33 cellular contexts compared by ENCODE assay signal in genomic region chr19:27922970-27923369, GRCh38.
DNase-seq lines count a peak whose midpoint lies in the region; ATAC-seq and TF ChIP-seq lines count a peak whose summit lies in the region.
"Had no signal": no experiment of that assay in that cellular context is flagged by ENCODE, and none has a peak within 500 bp of the region (broad histone marks: within the 10 kb centered on the region; RNA-seq: fewer than 3 reads in every experiment).

No MANE protein-coding gene starts in this region.

- H3K4me1 Mint-ChIP-seq in GM23338 = no peaks in the 10 kb centered on the region
- H3K4me1 Mint-ChIP-seq in chondrocyte (ENCODE audit: low read depth) = no peaks in the 10 kb centered on the region
- H3K4me1 Mint-ChIP-seq: B cell; CD14-positive monocyte; CD4-positive, alpha-beta memory T cell; CD4-positive, CD25-positive, alpha-beta regulatory T cell; CD8-positive, alpha-beta memory T cell had no signal

- DNase-seq in NCI-H82 (lab: John Stamatoyannopoulos, UW) (peak; percentile 67), NCI-H82 treated with DMSO at 0.1 percent for 48 hours (lab: John Stamatoyannopoulos, UW; ENCODE audit: unreplicated experiment) (no peak), GM23338 (ENCODE audit: low spot score) (peak; percentile 10), chondrocyte (ENCODE audit: low spot score) (no peak), left colon (no peak)
- DNase-seq: 8988T; ACHN; AML-193; BE2C; C1 segment of cervical spinal cord; Caco-2; Calu3; CD4-positive, alpha-beta memory T cell; CD4-positive, alpha-beta T cell; CD4-positive, CD25-positive, alpha-beta regulatory T cell; CD8-positive, alpha-beta memory T cell; CD8-positive, alpha-beta T cell; COR-L47; DMS 273 treated with DMSO at 0.1 percent for 48 hours; DMS153; DMS53; DMS79; DMS79 treated with DMSO at 0.1 percent for 48 hours; DND-41; EL had no signal

- H3K4me3 ChIP-seq in GM23338 = no peak overlapping the region
- no peak overlapping the region for H3K4me3 ChIP-seq in HEK293 (ENCODE audit: low read depth, low read length)
- H3K4me3 ChIP-seq: A549; BLaER1; BLaER1 treated with 17β-estradiol and CSF1 and Interleukin-3, amounts not matched to agents 10 nM and 100 nM had no signal

- peaks cover 2% of the 10 kb centered on the region for H3K27me3 Mint-ChIP-seq in GM23338 (ENCODE audit: insufficient read depth, low read depth, poor library complexity)
- peaks cover 16% of the 10 kb centered on the region for H3K27me3 Mint-ChIP-seq in chondrocyte (ENCODE audit: low read depth)
- H3K27me3 Mint-ChIP-seq: B cell; CD4-positive, alpha-beta memory T cell; CD4-positive, alpha-beta T cell; CD4-positive, CD25-positive, alpha-beta regulatory T cell had no signal

- no peaks in the 10 kb centered on the region; the same call in 1 of the 2 replicates for H3K36me3 ChIP-seq in GM23338 (ENCODE audit: insufficient read depth)
- no peaks in the 10 kb centered on the region; a peak in 1 of 3 replicates for H3K36me3 ChIP-seq in HEK293 (ENCODE audit: control insufficient read depth in 2 of 2, insufficient read depth in 1 of 2, low read length in 2 of 2)
- H3K36me3 ChIP-seq: BE2C; BLaER1; BLaER1 treated with 17β-estradiol and CSF1 and Interleukin-3, amounts not matched to agents 10 nM and 100 nM had no signal

- no peak for ATAC-seq in GM23338
- no peak for ATAC-seq in left colon
- ATAC-seq: A549; CD8-positive, alpha-beta T cell had no signal

- intact Hi-C loops in left colon (cut with DNase I, micrococcal nuclease) = no loop called here

- no peaks in the 10 kb centered on the region for H3K79me2 ChIP-seq in GM23338 (replicated peaks; ENCODE audit: insufficient read depth)

- H3K4me3 Mint-ChIP-seq in GM23338 = no peak overlapping the region
- no peak overlapping the region for H3K4me3 Mint-ChIP-seq in chondrocyte (ENCODE audit: unreplicated experiment)
- H3K4me3 Mint-ChIP-seq: B cell; CD14-positive monocyte; CD4-positive, alpha-beta memory T cell; CD4-positive, alpha-beta T cell; CD4-positive, CD25-positive, alpha-beta regulatory T cell; CD8-positive, alpha-beta memory T cell; CD8-positive, alpha-beta T cell had no signal

- H3K9me3 ChIP-seq in HEK293 (ENCODE audit: control insufficient read depth, insufficient read depth, low read depth, low read length) = peaks cover 3% of the 10 kb centered on the region
- H3K9me3 ChIP-seq: BE2C; BLaER1; BLaER1 treated with 17β-estradiol and CSF1 and Interleukin-3, amounts not matched to agents 10 nM and 100 nM; Caco-2 had no signal

- no peaks in the 10 kb centered on the region for H3K9me2 ChIP-seq in GM23338 (ENCODE audit: insufficient read depth)

- H3K27ac Mint-ChIP-seq in GM23338 (no peak overlapping the region), chondrocyte (ENCODE audit: unreplicated experiment) (no peak overlapping the region)
- H3K27ac Mint-ChIP-seq: B cell; CD14-positive monocyte; CD4-positive, alpha-beta memory T cell; CD4-positive, alpha-beta T cell; CD4-positive, CD25-positive, alpha-beta regulatory T cell; CD8-positive, alpha-beta T cell had no signal

- H3K4me1 ChIP-seq in GM23338 (ENCODE audit: insufficient read depth) (no peaks in the 10 kb centered on the region), HEK293 (ENCODE audit: control insufficient read depth, insufficient read depth, low read length) (peaks cover 16% of the 10 kb centered on the region)
- H3K4me1 ChIP-seq: A549, BE2C, BLaER1, Caco-2 had no signal

- no peaks in the 10 kb centered on the region for H4K20me1 ChIP-seq in GM23338 (replicated peaks; ENCODE audit: insufficient read depth)
- H4K20me1 ChIP-seq: BLaER1; BLaER1 treated with 17β-estradiol and CSF1 and Interleukin-3, amounts not matched to agents 10 nM and 100 nM had no signal

- H3K9me3 Mint-ChIP-seq in GM23338 (peaks cover 94% of the 10 kb centered on the region), chondrocyte (ENCODE audit: low read depth) (peaks cover 3% of the 10 kb centered on the region)
- H3K9me3 Mint-ChIP-seq: CD8-positive, alpha-beta T cell had no signal

- TF ChIP-seq CTCF in GM23338 (conservative IDR thresholded peaks at IDR 0.05; ENCODE audit: low read depth in 2 of 2) = no peak
- TF ChIP-seq CTCF in HEK293 (tag by site-specific recombination; IDR thresholded peaks at IDR 0.05) = no peak
- no peak for TF ChIP-seq CTCF in chondrocyte (IDR thresholded peaks at IDR 0.05)

- no peaks in the 10 kb centered on the region for H3F3A ChIP-seq in GM23338 (replicated peaks; ENCODE audit: low read depth)

- H3K4me2 ChIP-seq in GM23338 = no peak overlapping the region
- H3K4me2 ChIP-seq: A549; BLaER1; BLaER1 treated with 17β-estradiol and CSF1 and Interleukin-3, amounts not matched to agents 10 nM and 100 nM had no signal

- H3K27ac ChIP-seq in GM23338 (ENCODE audit: low read depth) = no peak overlapping the region
- no peak overlapping the region for H3K27ac ChIP-seq in HEK293 (ENCODE audit: extremely low read depth, low read depth, low read length)
- H3K27ac ChIP-seq: 22Rv1; A549; BLaER1; BLaER1 treated with 17β-estradiol and CSF1 and Interleukin-3, amounts not matched to agents 10 nM and 100 nM; C4-2B had no signal

- no peak overlapping the region for H2AFZ ChIP-seq in GM23338

- CTCF ChIA-PET in HEK293 (lab: Yijun Ruan, JAX) = interaction anchor here (0.6 to 0.7 kb wide), 2 partner anchors 193 to 953 kb away, joined by 3 to 4 read pairs; no protein-coding TSS in a partner anchor

- POLR2A ChIA-PET in HEK293 (lab: Yijun Ruan, JAX) = no interaction called here

- H3K36me3 Mint-ChIP-seq in GM23338 (ENCODE audit: low read depth) (peaks cover 24% of the 10 kb centered on the region), chondrocyte (ENCODE audit: low read depth) (no peaks in the 10 kb centered on the region)
- H3K36me3 Mint-ChIP-seq: CD14-positive monocyte; CD4-positive, alpha-beta memory T cell; CD4-positive, CD25-positive, alpha-beta regulatory T cell; CD8-positive, alpha-beta memory T cell; CD8-positive, alpha-beta T cell had no signal

- no peaks in the 10 kb centered on the region for H3K27me3 ChIP-seq in GM23338 (ENCODE audit: insufficient read depth)
- H3K27me3 ChIP-seq: BE2C; BLaER1; BLaER1 treated with 17β-estradiol and CSF1 and Interleukin-3, amounts not matched to agents 10 nM and 100 nM had no signal

TF ChIP-seq in HEK293, 187 proteins besides CTCF, POLR2A, EP300 and RAD21 (continues in another document):
- no peak for TF ChIP-seq ZNF776 (tag by site-specific recombination; IDR thresholded peaks at IDR 0.05; ENCODE audit: borderline replicate concordance)
- TF ChIP-seq IKZF3 (tag by site-specific recombination; IDR thresholded peaks at IDR 0.05) = peak; percentile 61
- TF ChIP-seq PATZ1 (tag by site-specific recombination; IDR thresholded peaks at IDR 0.05) = no peak
- no peak for TF ChIP-seq ZBTB48 (tag by site-specific recombination; IDR thresholded peaks at IDR 0.05)
- TF ChIP-seq SP2 (tag by site-specific recombination; IDR thresholded peaks at IDR 0.05) = peak; percentile 18; the same call in 1 of the 2 replicates
- TF ChIP-seq ZNF324 (tag by site-specific recombination; IDR thresholded peaks at IDR 0.05) = no peak
- peak; percentile 79 for TF ChIP-seq ATF2 (tag by site-specific recombination; IDR thresholded peaks at IDR 0.05; ENCODE audit: low read depth)
- TF ChIP-seq ZNF398 (tag by site-specific recombination; IDR thresholded peaks at IDR 0.05) = no peak
- no peak for TF ChIP-seq KLF16 (tag by site-specific recombination; IDR thresholded peaks at IDR 0.05)
- TF ChIP-seq ZEB2 (tag by site-specific recombination; IDR thresholded peaks at IDR 0.05) = peak; percentile 65

Comparison
In these comparisons a context has a peak if more than half of its experiments do, and no peak if none do; other contexts are left out.
1. DNase-seq: peak in NCI-H82 (single experiment) and GM23338 (single experiment); none in NCI-H82 treated with DMSO at 0.1 percent for 48 hours (single experiment), chondrocyte (single experiment) and left colon (0 of 2).